Comparison of ENCODE assay signal across 37 cellular contexts in genomic region chr4:166687828-166688227, GRCh38.
"Had no signal": no experiment of that assay in that cellular context is flagged by ENCODE, and none has a peak within 500 bp of the region (broad histone marks: within the 10 kb centered on the region; RNA-seq: fewer than 3 reads in every experiment).

No MANE protein-coding gene starts in this region.

- H3K4me1 Mint-ChIP-seq: activated naive CD4-positive, alpha-beta T cell treated with anti-CD3 and anti-CD28 coated beads, Interleukin-2, amount 10 ng/mL, durations not matched to agents 7 days and 5 days; activated naive CD4-positive, alpha-beta T cell treated with anti-CD3 and anti-CD28 coated beads, Interleukin-2, amount 50 U/mL, for 24 hours; activated naive CD8-positive, alpha-beta T cell treated with anti-CD3 and anti-CD28 coated beads for 36 hours; activated naive CD8-positive, alpha-beta T cell treated with anti-CD3 and anti-CD28 coated beads, Interleukin-2, amount 10 ng/mL, durations not matched to agents 7 days and 5 days; activated naive CD8-positive, alpha-beta T cell treated with anti-CD3 and anti-CD28 coated beads, Interleukin-2, amount 50 U/mL, for 24 hours; activated T-helper 17 cell treated with anti-CD3 and anti-CD28 coated beads, Interleukin-2, amount 50 U/mL, for 72 hours; central memory CD8-positive, alpha-beta T cell had no signal

- H3K27me3 ChIP-seq: adrenal gland, ascending aorta, body of pancreas, brain microvascular endothelial cell, breast epithelium, cardiac muscle cell had no signal

- H3K4me1 ChIP-seq: adrenal gland, ascending aorta, body of pancreas, breast epithelium had no signal

- H3K27ac ChIP-seq: adrenal gland, ascending aorta, body of pancreas, brain microvascular endothelial cell, breast epithelium, cardiac muscle cell had no signal

- H3K9me3 ChIP-seq: adrenal gland, ascending aorta, body of pancreas, breast epithelium had no signal

- H3K9me3 Mint-ChIP-seq: activated naive CD4-positive, alpha-beta T cell treated with anti-CD3 and anti-CD28 coated beads, Interleukin-2, amount 10 ng/mL, durations not matched to agents 7 days and 5 days; activated naive CD4-positive, alpha-beta T cell treated with anti-CD3 and anti-CD28 coated beads, Interleukin-2, amount 50 U/mL, for 24 hours; activated T-helper 1 cell treated with anti-CD3 and anti-CD28 coated beads, Interleukin-12 subunit alpha, Interleukin-12 subunit beta, Interleukin-2, Interleukin-4 antibody, amounts not matched to agents 30 ng/mL and 10 ng/mL and 1 ng/mL, durations not matched to agents 14 hours and 24 hours and 36 hours; activated T-helper 2 cell treated with anti-CD3 and anti-CD28 coated beads, Interferon-gamma antibody, Interleukin-2, Interleukin-4, amounts not matched to agents 10 μg/mL and 5 μg/mL and 100 μg/mL, durations not matched to agents 14 hours and 24 hours and 36 hours had no signal

- H3K4me3 ChIP-seq: adrenal gland, ascending aorta, body of pancreas, breast epithelium, cardiac muscle cell had no signal

- H3K36me3 Mint-ChIP-seq: activated naive CD4-positive, alpha-beta T cell treated with anti-CD3 and anti-CD28 coated beads, Interleukin-2, amount 10 ng/mL, durations not matched to agents 7 days and 5 days; activated naive CD4-positive, alpha-beta T cell treated with anti-CD3 and anti-CD28 coated beads, Interleukin-2, amount 50 U/mL, for 24 hours; activated naive CD8-positive, alpha-beta T cell; activated naive CD8-positive, alpha-beta T cell treated with anti-CD3 and anti-CD28 coated beads for 36 hours; activated naive CD8-positive, alpha-beta T cell treated with anti-CD3 and anti-CD28 coated beads, Interleukin-2, amount 10 ng/mL, durations not matched to agents 7 days and 5 days; brain had no signal

- H3K27me3 Mint-ChIP-seq: activated naive CD4-positive, alpha-beta T cell treated with anti-CD3 and anti-CD28 coated beads, Interleukin-2, amount 10 ng/mL, durations not matched to agents 7 days and 5 days; activated naive CD4-positive, alpha-beta T cell treated with anti-CD3 and anti-CD28 coated beads, Interleukin-2, amount 50 U/mL, for 24 hours; activated naive CD8-positive, alpha-beta T cell; activated naive CD8-positive, alpha-beta T cell treated with anti-CD3 and anti-CD28 coated beads for 36 hours; activated naive CD8-positive, alpha-beta T cell treated with anti-CD3 and anti-CD28 coated beads, Interleukin-2, amount 10 ng/mL, durations not matched to agents 7 days and 5 days; activated naive CD8-positive, alpha-beta T cell treated with anti-CD3 and anti-CD28 coated beads, Interleukin-2, amount 50 U/mL, for 24 hours; activated T-cell treated with anti-CD3 and anti-CD28 coated beads, Interleukin-2, amount 50 U/mL, for 24 hours; activated T-helper 17 cell treated with anti-CD3 and anti-CD28 coated beads, Interleukin-2, amount 50 U/mL, for 72 hours; central memory CD8-positive, alpha-beta T cell had no signal

- H3K27ac Mint-ChIP-seq: activated naive CD4-positive, alpha-beta T cell treated with anti-CD3 and anti-CD28 coated beads for 36 hours; activated naive CD4-positive, alpha-beta T cell treated with anti-CD3 and anti-CD28 coated beads, Interleukin-2, amount 10 ng/mL, durations not matched to agents 7 days and 5 days; activated naive CD4-positive, alpha-beta T cell treated with anti-CD3 and anti-CD28 coated beads, Interleukin-2, amount 50 U/mL, for 24 hours; activated naive CD4-positive, alpha-beta T cell treated with anti-CD3 and anti-CD28 coated beads, Interleukin-2, amount 50 U/mL, for 72 hours; activated naive CD8-positive, alpha-beta T cell; activated naive CD8-positive, alpha-beta T cell treated with anti-CD3 and anti-CD28 coated beads for 36 hours; activated naive CD8-positive, alpha-beta T cell treated with anti-CD3 and anti-CD28 coated beads, Interleukin-2, amount 10 ng/mL, durations not matched to agents 7 days and 5 days; activated naive CD8-positive, alpha-beta T cell treated with anti-CD3 and anti-CD28 coated beads, Interleukin-2, amount 50 U/mL, for 24 hours; activated T-cell treated with anti-CD3 and anti-CD28 coated beads, Interleukin-2, amount 50 U/mL, for 24 hours; activated T-cell treated with anti-CD3 and anti-CD28 coated beads, Interleukin-2, amount 50 U/mL, for 72 hours; activated T-helper 1 cell treated with anti-CD3 and anti-CD28 coated beads, Interleukin-12 subunit alpha, Interleukin-12 subunit beta, Interleukin-2, Interleukin-4 antibody, amounts not matched to agents 30 ng/mL and 10 ng/mL and 1 ng/mL, durations not matched to agents 14 hours and 24 hours and 36 hours; activated T-helper 17 cell treated with anti-CD3 and anti-CD28 coated beads, Interleukin-2, amount 50 U/mL, for 72 hours; activated T-helper 2 cell treated with anti-CD3 and anti-CD28 coated beads, Interferon-gamma antibody, Interleukin-2, Interleukin-4, amounts not matched to agents 10 μg/mL and 5 μg/mL and 100 μg/mL, durations not matched to agents 14 hours and 24 hours and 36 hours; brain had no signal

- H3K4me3 Mint-ChIP-seq: activated naive CD4-positive, alpha-beta T cell treated with anti-CD3 and anti-CD28 coated beads for 36 hours; activated naive CD4-positive, alpha-beta T cell treated with anti-CD3 and anti-CD28 coated beads, Interleukin-2, amount 10 ng/mL, durations not matched to agents 7 days and 5 days; activated naive CD4-positive, alpha-beta T cell treated with anti-CD3 and anti-CD28 coated beads, Interleukin-2, amount 50 U/mL, for 24 hours; activated naive CD8-positive, alpha-beta T cell; activated naive CD8-positive, alpha-beta T cell treated with anti-CD3 and anti-CD28 coated beads for 36 hours; activated naive CD8-positive, alpha-beta T cell treated with anti-CD3 and anti-CD28 coated beads, Interleukin-2, amount 10 ng/mL, durations not matched to agents 7 days and 5 days; activated naive CD8-positive, alpha-beta T cell treated with anti-CD3 and anti-CD28 coated beads, Interleukin-2, amount 50 U/mL, for 24 hours; activated T-cell treated with anti-CD3 and anti-CD28 coated beads, Interleukin-2, amount 50 U/mL, for 24 hours; activated T-cell treated with anti-CD3 and anti-CD28 coated beads, Interleukin-2, amount 50 U/mL, for 4 hours; activated T-cell treated with anti-CD3 and anti-CD28 coated beads, Interleukin-2, amount 50 U/mL, for 72 hours; activated T-helper 1 cell treated with anti-CD3 and anti-CD28 coated beads, Interleukin-12 subunit alpha, Interleukin-12 subunit beta, Interleukin-2, Interleukin-4 antibody, amounts not matched to agents 30 ng/mL and 10 ng/mL and 1 ng/mL, durations not matched to agents 14 hours and 24 hours and 36 hours; activated T-helper 17 cell treated with anti-CD3 and anti-CD28 coated beads, Interleukin-2, amount 50 U/mL, for 72 hours; brain; central memory CD8-positive, alpha-beta T cell had no signal

- DNase-seq: activated effector memory CD4-positive, alpha-beta T cell treated with anti-CD3 and anti-CD28 coated beads, Interleukin-2, amount 50 U/mL, for 16 hours; activated effector memory CD4-positive, alpha-beta T cell treated with Interleukin-2 at 50 U/mL for 16 hours; activated gamma-delta T cell; activated gamma-delta T cell treated with Interleukin-2 at 50 U/mL for 16 hours; activated naive CD4-positive, alpha-beta T cell; activated naive CD4-positive, alpha-beta T cell treated with anti-CD3 and anti-CD28 coated beads for 36 hours; activated naive CD4-positive, alpha-beta T cell treated with anti-CD3 and anti-CD28 coated beads, Interleukin-2, amount 10 ng/mL, durations not matched to agents 7 days and 5 days; activated naive CD4-positive, alpha-beta T cell treated with anti-CD3 and anti-CD28 coated beads, Interleukin-2, amount 50 U/mL, for 16 hours; activated naive CD4-positive, alpha-beta T cell treated with Interleukin-2 at 50 U/mL for 16 hours; activated naive CD8-positive, alpha-beta T cell treated with anti-CD3 and anti-CD28 coated beads for 36 hours; activated naive CD8-positive, alpha-beta T cell treated with anti-CD3 and anti-CD28 coated beads, Interleukin-2, amount 10 ng/mL, durations not matched to agents 7 days and 5 days; activated naive CD8-positive, alpha-beta T cell treated with anti-CD3 and anti-CD28 coated beads, Interleukin-2, amount 50 U/mL, for 24 hours; activated T-cell treated with anti-CD3 and anti-CD28 coated beads, Interleukin-2, amount 50 U/mL, for 24 hours; activated T-cell treated with anti-CD3 and anti-CD28 coated beads, Interleukin-2, amount 50 U/mL, for 4 hours; activated T-cell treated with anti-CD3 and anti-CD28 coated beads, Interleukin-2, amount 50 U/mL, for 48 hours; activated T-cell treated with anti-CD3 and anti-CD28 coated beads, Interleukin-2, amount 50 U/mL, for 72 hours; adrenal gland; amniotic stem cell; amygdala; anterior cingulate cortex; aorta; body of pancreas; brain microvascular endothelial cell; caudate nucleus; central memory CD4-positive, alpha-beta T cell; cerebellar nuclear complex had no signal

- H3K36me3 ChIP-seq: adrenal gland, ascending aorta, brain microvascular endothelial cell, cardiac muscle cell had no signal
